In the genomic region with DNA sequence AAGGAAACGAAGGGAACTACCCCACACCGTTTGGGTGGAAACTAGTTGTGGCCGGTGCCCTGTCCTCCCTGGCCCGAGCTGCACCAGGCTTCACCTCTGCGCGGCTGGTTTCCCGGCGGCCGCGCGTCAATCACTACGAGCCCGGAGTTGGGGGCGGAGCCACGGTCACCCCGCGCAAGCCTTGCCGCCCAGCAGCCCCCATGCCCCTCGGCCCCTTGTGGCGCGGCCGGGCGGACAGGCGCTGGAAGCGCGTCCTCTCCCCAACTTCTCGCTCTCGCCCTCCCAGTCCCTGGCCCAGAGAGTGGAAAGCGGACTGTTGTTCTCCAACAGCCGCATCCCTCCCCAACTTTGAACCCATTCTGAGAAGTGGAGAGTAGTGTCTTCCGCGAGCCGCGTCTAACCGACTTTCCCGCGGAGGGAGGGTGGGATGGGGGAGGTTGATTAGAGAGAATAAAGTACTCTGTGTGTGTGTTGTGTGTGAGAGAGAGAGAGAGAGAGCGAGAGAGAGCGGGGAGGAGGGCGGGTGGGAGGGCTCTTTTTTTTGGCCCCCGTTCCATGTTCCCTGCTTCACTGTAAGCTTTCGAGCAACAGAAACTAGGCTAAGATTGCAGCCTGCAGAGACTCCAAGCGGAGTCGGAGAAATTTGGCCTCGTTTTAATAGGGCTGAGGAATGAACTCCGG, we compare ENCODE assay signal across 8 cellular contexts. TPM values are rescaled to one million over a fixed set of nuclear protein-coding genes. Genes with fewer than 3 reads are reported as not detected.
DNase-seq lines count a peak whose midpoint lies in the region; ATAC-seq, FAIRE-seq and TF ChIP-seq lines count a peak whose summit lies in the region.

No MANE protein-coding gene starts in this region.

- DNase-seq in DMS53 (lab: John Stamatoyannopoulos, UW), result peak; percentile 86
- DNase-seq in HUDEP-2 (lab: John Stamatoyannopoulos, UW; ENCODE audit: unreplicated experiment in 76 of 76), result peak in 47 of 76 experiments; percentile 16 to 76 (median 50)
- DNase-seq in RWPE2 (ENCODE audit: low spot score), result no peak
- DNase-seq in colonic mucosa, result peak; percentile 65
- DNase-seq in HepG2 (ENCODE audit: low spot score), result peak; percentile 51
- DNase-seq in activated CD8-positive, alpha-beta memory T cell treated with anti-CD3 and anti-CD28 coated beads, Interleukin-2, amount 50 U/mL, for 48 hours, result no peak

- H3K79me2 ChIP-seq in HepG2 (ENCODE audit: insufficient read depth, low read length), result peaks cover 6% of the 10 kb centered on the region

- TF ChIP-seq EP300 in HepG2 (IDR thresholded peaks at IDR 0.05; ENCODE audit: low read depth in 2 of 2, low read length in 2 of 2) (no peak), HepG2 (CRISPR knock-in tag; IDR thresholded peaks at IDR 0.05; ENCODE audit: borderline replicate concordance) (no peak)

- peaks cover 3% of the 10 kb centered on the region for H3K4me1 ChIP-seq in RWPE2 (ENCODE audit: insufficient read depth, poor library complexity, severe bottlenecking)
- no peaks in the 10 kb centered on the region for H3K4me1 ChIP-seq in colonic mucosa
- peaks cover 20% of the 10 kb centered on the region for H3K4me1 ChIP-seq in HepG2 (ENCODE audit: insufficient read depth, low read length)

- peak; percentile 46 for ATAC-seq in GM19467 (IDR thresholded peaks at IDR 0.05; ENCODE audit: unreplicated experiment)
- peak; percentile 49 for ATAC-seq in RWPE2 (ENCODE audit: low read depth)
- peak; percentile 80 for ATAC-seq in HepG2

- FAIRE-seq in HepG2 (lab: Jason Lieb, UNC), result no peak

- TF ChIP-seq CTCF in RWPE2 (IDR thresholded peaks at IDR 0.05; ENCODE audit: poor library complexity, severe bottlenecking) (no peak), colonic mucosa (IDR thresholded peaks at IDR 0.05) (no peak), HepG2 (CRISPR knock-in tag; IDR thresholded peaks at IDR 0.05) (0 out of 2 replicates have a peak, but pooled peaks have one; percentile 19)

- BruUV-seq in HepG2 (replicated peaks; lab: Mats Ljungman, UMichigan), result no TSS peak

- CTCF ChIA-PET in HepG2 (lab: Yijun Ruan, JAX; ENCODE audit: low intra/inter-chr PET ratio, low total read pairs), result no interaction called here

- peak overlapping the region; percentile 52 for H3K27ac ChIP-seq in RWPE2 (ENCODE audit: poor library complexity, severe bottlenecking)
- peak overlapping the region; percentile 83 for H3K27ac ChIP-seq in colonic mucosa
- H3K27ac ChIP-seq in HepG2 (ENCODE audit: extremely low read length, insufficient read depth, low read length), result peak overlapping the region; percentile 96
- peak overlapping the region; percentile 86 for H3K27ac ChIP-seq in temporal lobe (ENCODE audit: low read depth, low read length)

- H3K4me3 ChIP-seq in RWPE2 (ENCODE audit: severe bottlenecking), result peak overlapping the region; percentile 65
- H3K4me3 ChIP-seq in colonic mucosa, result peak overlapping the region; percentile 48
- H3K4me3 ChIP-seq in HepG2 (replicated peaks in 1 of 3; ENCODE audit: insufficient read depth in 1 of 3, low read depth in 2 of 3, low read length in 3 of 3), result peak overlapping the region; percentile 83 to 92 (median 84)

- WGBS in HepG2 (ENCODE audit: low lambda C conversion rate), result 1% methylated on average over 22 of the region's 46 CpGs

- H4K20me1 ChIP-seq in HepG2 (ENCODE audit: insufficient read depth, low read length), result no peaks in the 10 kb centered on the region

- peak; percentile 74 to 78 for TF ChIP-seq POLR2A in HepG2 (IDR thresholded peaks at IDR 0.05; ENCODE audit: insufficient read depth in 1 of 2, low read depth in 2 of 2, low read length in 2 of 2)

- 0 out of 2 replicates have a peak, but pooled peaks have one; percentile 13 for TF ChIP-seq RAD21 in HepG2 (CRISPR knock-in tag; IDR thresholded peaks at IDR 0.05)

- H3K9me3 ChIP-seq in RWPE2 (ENCODE audit: severe bottlenecking) (no peaks in the 10 kb centered on the region), colonic mucosa (no peaks in the 10 kb centered on the region), HepG2 (ENCODE audit: low read length) (no peaks in the 10 kb centered on the region)

- H3K4me2 ChIP-seq in HepG2 (ENCODE audit: low read depth, low read length), result peak overlapping the region; percentile 87

- H2AFZ ChIP-seq in HepG2 (ENCODE audit: low read length), result no peak overlapping the region

- in situ Hi-C loops in HepG2 (cut with HindIII; ENCODE audit: extremely low pct_ligation_motif_present, low pct_unique_long_range_greater_than_20kb), result loop anchor here (10.0 to 25.0 kb wide), 3 partner anchors 597 to 1814 kb away; a partner anchor contains a TSS

- H3K27me3 ChIP-seq in RWPE2 (ENCODE audit: insufficient read depth, poor library complexity, severe bottlenecking), result peaks cover 97% of the 10 kb centered on the region
- H3K27me3 ChIP-seq in colonic mucosa, result peaks cover 52% of the 10 kb centered on the region
- H3K27me3 ChIP-seq in HepG2 (ENCODE audit: control insufficient read depth in 1 of 2, insufficient read depth in 2 of 2, low read length in 2 of 2), result no peaks in the 10 kb centered on the region; a peak in 1 of 5 replicates

- POLR2A ChIA-PET in HepG2 (lab: Yijun Ruan, JAX), result interaction anchor here (0.6 to 2.1 kb wide), 6 partner anchors 9 to 204 kb away, joined by 3 to 7 read pairs (median 5); no protein-coding TSS in a partner anchor

- peak overlapping the region; percentile 62 to 65 for H3K9ac ChIP-seq in colonic mucosa (ENCODE audit: low read depth in 2 of 2, low read length in 2 of 2)
- peak overlapping the region; percentile 86 for H3K9ac ChIP-seq in HepG2 (ENCODE audit: insufficient read depth, low read depth, low read length)

- H3K36me3 ChIP-seq in RWPE2 (ENCODE audit: low read depth) (no peaks in the 10 kb centered on the region), colonic mucosa (no peaks in the 10 kb centered on the region), HepG2 (replicated peaks in 1 of 2; ENCODE audit: control insufficient read depth in 1 of 2, insufficient read depth in 2 of 2, low read length in 2 of 2) (no peaks in the 10 kb centered on the region)

- intact Hi-C loops in colonic mucosa (cut with DNase I), result no loop called here
- intact Hi-C loops in HepG2 (cut with micrococcal nuclease; ENCODE audit: unreplicated experiment), result loop anchor here (2.0 to 10.0 kb wide), 5 partner anchors 61 to 1577 kb away; a partner anchor contains a TSS

TF ChIP-seq in HepG2, 621 proteins besides CTCF, POLR2A, EP300 and RAD21 (continues in another document):
- 0 out of 2 replicates have a peak, but pooled peaks have one; percentile 12 for TF ChIP-seq MXD4 (CRISPR knock-in tag; IDR thresholded peaks at IDR 0.05)
- TF ChIP-seq HHEX (CRISPR knock-in tag; IDR thresholded peaks at IDR 0.05), result no peak

RNA-seq across cellular contexts. Expression of a gene that starts 1.4 kb away (rescaled TPM):
- total RNA-seq in colonic mucosa (1 to 10 TPM; 1.7 to 7.6 TPM), HepG2 (2016; rRNA removed; fragmentation: Illumina TruSeq; extraction: Trizol) (12.4 and 12.6 TPM in 2 replicates), temporal lobe (242 TPM)
- total RNA-seq in HepG2 (2016; cell fraction: cytosol; rRNA removed; fragmentation: Illumina TruSeq; extraction: Trizol; ENCODE audit: low read depth), result 3.1 and 3.3 TPM in 2 replicates
- total RNA-seq in HepG2 (2016; cell fraction: insoluble cytoplasmic fraction; rRNA removed; fragmentation: Illumina TruSeq; extraction: Trizol), result 10.3 and 12.7 TPM in 2 replicates
- total RNA-seq in HepG2 (2016; cell fraction: membrane; rRNA removed; fragmentation: Illumina TruSeq; extraction: Trizol), result 7.1 TPM in 2 replicates
- 24.2 and 26.1 TPM in 2 replicates for total RNA-seq in HepG2 (2016; cell fraction: nucleus; rRNA removed; fragmentation: Illumina TruSeq; extraction: Trizol)
- 9.4 and 10.7 TPM in 2 replicates for polyA plus RNA-seq in HepG2 (2011; rRNA removed)
- 6.7 and 8.0 TPM in 2 replicates for polyA plus RNA-seq in HepG2 (2011; cell fraction: cytosol; rRNA removed)
- 16.3 and 19.6 TPM in 2 replicates for polyA plus RNA-seq in HepG2 (2011; cell fraction: nucleus; rRNA removed)
- polyA plus RNA-seq in HepG2 (2012), result 8.0 and 8.7 TPM in 2 replicates
- polyA plus RNA-seq in HepG2 (2016; cell fraction: cytosol; fragmentation: Illumina TruSeq; extraction: Trizol; ENCODE audit: low read depth), result 0.67 and 1.0 TPM in 2 replicates
- polyA plus RNA-seq in HepG2 (2016; cell fraction: insoluble cytoplasmic fraction; fragmentation: Illumina TruSeq; extraction: Trizol; ENCODE audit: low read depth), result 11.3 and 12.6 TPM in 2 replicates
- polyA plus RNA-seq in HepG2 (2016; cell fraction: membrane; fragmentation: Illumina TruSeq; extraction: Trizol; ENCODE audit: low read depth), result 3.0 and 4.3 TPM in 2 replicates
- polyA plus RNA-seq in HepG2 (2016; cell fraction: nucleus; fragmentation: Illumina TruSeq; extraction: Trizol; ENCODE audit: insufficient read depth, low read depth), result 12.4 and 16.9 TPM in 2 replicates
- polyA minus RNA-seq in HepG2 (2011; rRNA and poly(A)+ RNA removed; ENCODE audit: low replicate concordance), result 14.2 and 16.5 TPM in 2 replicates
- 3.7 and 6.8 TPM in 2 replicates for polyA minus RNA-seq in HepG2 (2011; cell fraction: cytosol; rRNA and poly(A)+ RNA removed)
- 67.3 and 70.4 TPM in 2 replicates for polyA minus RNA-seq in HepG2 (2011; cell fraction: nucleus; rRNA and poly(A)+ RNA removed)

Comparison
In these comparisons a context has a peak if more than half of its experiments do, and no peak if none do; other contexts are left out.
1. DNase-seq: peak in DMS53 (single experiment), HUDEP-2 (47 of 76), colonic mucosa (single experiment) and HepG2 (single experiment); none in RWPE2 (single experiment) and activated CD8-positive, alpha-beta memory T cell treated with anti-CD3 and anti-CD28 coated beads, Interleukin-2, amount 50 U/mL, for 48 hours (single experiment).
2. Peak in every context shown above with its lines, with median percentiles within 50 percentile points of each other: ATAC-seq, H3K27ac ChIP-seq and H3K4me3 ChIP-seq.